ENCODE assay signal across 7 cellular contexts in genomic region chr11:6584528-6584927, GRCh38.
"Had no signal": no experiment of that assay in that cellular context is flagged by ENCODE, and none has a peak within 500 bp of the region (broad histone marks: within the 10 kb centered on the region; RNA-seq: fewer than 3 reads in every experiment).

No MANE protein-coding gene starts in this region.

- DNase-seq: IMR-90, KBM-7, KG1 had no signal

- ATAC-seq: HepG2 had no signal

- H3K4me2 ChIP-seq: KMS-11 had no signal

- H3K27ac ChIP-seq: HL-60, KMS-11 had no signal

- FAIRE-seq: HepG2, HTR-8/SVneo had no signal

- H3K9ac ChIP-seq: KMS-11 had no signal
